16 cellular contexts compared by ENCODE assay signal in the genomic region with DNA sequence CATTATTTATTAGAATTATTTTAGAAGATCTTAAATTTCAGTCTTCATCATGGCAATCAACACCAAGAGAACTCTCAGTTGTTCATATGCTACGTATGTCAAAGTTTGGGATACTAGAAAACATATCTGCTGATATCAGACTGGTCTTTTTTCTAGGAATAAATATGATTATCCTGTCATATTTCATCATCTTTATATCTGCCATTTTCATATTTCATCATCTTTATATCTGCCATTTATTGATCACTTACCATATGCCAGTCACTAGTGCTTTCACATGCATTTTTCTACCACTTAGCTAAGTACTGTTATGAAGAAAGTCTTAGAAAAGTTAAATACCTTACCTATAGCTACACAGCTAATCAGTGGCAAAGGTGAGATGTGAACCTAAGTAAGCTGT. TPM values are rescaled to one million over a fixed set of nuclear protein-coding genes. Genes with fewer than 3 reads are reported as not detected.
DNase-seq lines count a peak whose midpoint lies in the region; ATAC-seq, FAIRE-seq and TF ChIP-seq lines count a peak whose summit lies in the region.
"Had no signal": no experiment of that assay in that cellular context is flagged by ENCODE, and none has a peak within 500 bp of the region (broad histone marks: within the 10 kb centered on the region; RNA-seq: fewer than 3 reads in every experiment).

No MANE protein-coding gene starts in this region.

- H3K27ac Mint-ChIP-seq in memory B cell, result peak overlapping the region; percentile 12
- H3K27ac Mint-ChIP-seq: neural progenitor cell had no signal

- H3K4me3 Mint-ChIP-seq in memory B cell, result no peak overlapping the region
- H3K4me3 Mint-ChIP-seq: neural progenitor cell had no signal

- no peaks in the 10 kb centered on the region for H3K9me2 ChIP-seq in SK-N-SH
- no peaks in the 10 kb centered on the region for H3K9me2 ChIP-seq in DOHH2 (replicated peaks; ENCODE audit: control insufficient read depth, low read length)

- H3K27me3 Mint-ChIP-seq in memory B cell, result no peaks in the 10 kb centered on the region

- FAIRE-seq in K562 (lab: Jason Lieb, UNC), result no peak
- FAIRE-seq in D721Med (lab: Jason Lieb, UNC), result no peak

- H3K4me2 ChIP-seq in SK-N-SH, result peak overlapping the region; percentile 76; the same call in 1 of the 2 replicates
- H3K4me2 ChIP-seq in DOHH2 (ENCODE audit: low read length), result 0 out of 2 replicates have a peak overlapping the region, but pooled peaks have one; percentile 15
- H3K4me2 ChIP-seq in K562 (ENCODE audit: insufficient read depth, low read length), result peak overlapping the region; percentile 65; the same call in 1 of the 2 replicates
- H3K4me2 ChIP-seq: neural progenitor cell had no signal

- H4K20me1 ChIP-seq in SK-N-SH (ENCODE audit: insufficient read depth) (no peaks in the 10 kb centered on the region; the same call in 1 of the 2 replicates), DOHH2 (ENCODE audit: control insufficient read depth, insufficient read depth, low read depth, low read length) (no peaks in the 10 kb centered on the region), K562 (replicated peaks; ENCODE audit: control insufficient read depth, insufficient read depth, low read length) (no peaks in the 10 kb centered on the region)

- TF ChIP-seq EP300 in SK-N-SH (IDR thresholded peaks at IDR 0.05; ENCODE audit: borderline replicate concordance in 1 of 2, low read depth in 1 of 2, low read length in 1 of 2), result no peak
- TF ChIP-seq EP300 in K562 (IDR thresholded peaks at IDR 0.05; ENCODE audit: low read length), result no peak

- TF ChIP-seq CTCF in SK-N-SH (IDR thresholded peaks at IDR 0.05) (no peak), DOHH2 (IDR thresholded peaks at IDR 0.05; ENCODE audit: low read depth, low read length, poor library complexity, severe bottlenecking) (no peak), K562 (IDR thresholded peaks at IDR 0.05 in 2 of 3, conservative IDR thresholded peaks at IDR 0.05 in 1 of 3; ENCODE audit: insufficient read depth in 2 of 3, low read depth in 1 of 3, low read length in 3 of 3) (no peak), D721Med (IDR thresholded peaks at IDR 0.05; ENCODE audit: insufficient read depth, missing control alignments) (no peak)

- H3K4me1 ChIP-seq in SK-N-SH (ENCODE audit: control insufficient read depth in 1 of 2, insufficient read depth in 2 of 2, low read depth in 1 of 2, low read length in 1 of 2) (peaks cover 6 to 30% of the 10 kb centered on the region in 2 experiments; a peak in 2 of 4 replicates), DOHH2 (ENCODE audit: control insufficient read depth, low read length) (peaks cover 37% of the 10 kb centered on the region), K562 (replicated peaks in 1 of 2; ENCODE audit: control insufficient read depth in 2 of 2, insufficient read depth in 2 of 2, low read length in 2 of 2) (peaks cover 4 to 10% of the 10 kb centered on the region in 2 experiments; a peak in 3 of 5 replicates)
- H3K4me1 ChIP-seq: BE2C had no signal

- DNase-seq in SK-N-SH (no peak), K562 (ENCODE audit: extremely low read depth in 1 of 4, low spot score in 3 of 4) (no peak), memory B cell (ENCODE audit: low spot score in 2 of 2) (no peak), D721Med (ENCODE audit: insufficient read length, low spot score) (no peak)
- DNase-seq: activated CD4-positive, alpha-beta T cell treated with anti-CD3 and anti-CD28 coated beads for 4 hours; BE2C; effector CD8-positive, alpha-beta T cell; NCI-H146; Peyer's patch had no signal

- H3K36me3 ChIP-seq in SK-N-SH (replicated peaks in 1 of 2; ENCODE audit: control insufficient read depth in 1 of 2, insufficient read depth in 2 of 2, low read length in 1 of 2) (peaks cover 0 to 2% of the 10 kb centered on the region in 2 experiments), DOHH2 (ENCODE audit: control insufficient read depth, low read length) (peaks cover 2% of the 10 kb centered on the region; the same call in 1 of the 2 replicates), K562 (ENCODE audit: control insufficient read depth, insufficient read depth, low read length) (peaks cover 6% of the 10 kb centered on the region; the same call in 1 of the 3 replicates)
- H3K36me3 ChIP-seq: BE2C, neural progenitor cell, Peyer's patch, thoracic aorta had no signal

- ATAC-seq in SK-N-SH treated with all-trans-retinoic acid at 6 μM for 48 hours (no peak), K562 (no peak), memory B cell (ENCODE audit: low read depth) (no peak), HG03378 (IDR thresholded peaks at IDR 0.05; ENCODE audit: unreplicated experiment) (no peak), HG03025 (IDR thresholded peaks at IDR 0.05; ENCODE audit: low FRiP score, unreplicated experiment) (no peak)

- no peaks in the 10 kb centered on the region for H3K9me1 ChIP-seq in K562 (ENCODE audit: control insufficient read depth, insufficient read depth, low read length)

- CTCF ChIA-PET in SK-N-SH (lab: Yijun Ruan, JAX) (interaction anchor here (4.5 kb wide), 1 partner anchor 17 kb away, joined by 20 read pairs; no protein-coding TSS in a partner anchor), K562 (lab: Yijun Ruan, JAX; ENCODE audit: low intra/inter-chr PET ratio) (no interaction called here)

- H2AFZ ChIP-seq in SK-N-SH (ENCODE audit: low read depth) (no peak overlapping the region), K562 (ENCODE audit: low read depth, low read length) (no peak overlapping the region)
- H2AFZ ChIP-seq: neural progenitor cell had no signal

- in situ Hi-C loops in K562 (cut with MboI), result no loop called here

- H3K27ac ChIP-seq in SK-N-SH (ENCODE audit: low read depth in 2 of 2, low read length in 1 of 2) (no peak overlapping the region), DOHH2 (ENCODE audit: low read depth, low read length) (no peak overlapping the region), K562 (ENCODE audit: extremely low read depth, low read depth, low read length) (no peak overlapping the region)
- H3K27ac ChIP-seq: 22Rv1, neural progenitor cell, Peyer's patch, thoracic aorta had no signal

- H3K9me3 Mint-ChIP-seq in memory B cell, result no peaks in the 10 kb centered on the region

- BruUV-seq in K562 (replicated peaks; lab: Mats Ljungman, UMichigan), result no TSS peak

- peaks cover 21% of the 10 kb centered on the region for H3K4me1 Mint-ChIP-seq in memory B cell

- POLR2A ChIA-PET in SK-N-SH (lab: Yijun Ruan, JAX) (no interaction called here), K562 (lab: Yijun Ruan, JAX) (no interaction called here)

- H3K4me3 ChIP-seq in SK-N-SH (ENCODE audit: low read depth in 2 of 2, low read length in 1 of 2) (no peak overlapping the region), DOHH2 (ENCODE audit: low read length) (no peak overlapping the region), K562 (no peak overlapping the region)
- H3K4me3 ChIP-seq: neural progenitor cell, Peyer's patch, thoracic aorta had no signal

- H3K79me2 ChIP-seq in SK-N-SH (ENCODE audit: insufficient read depth), result peaks cover 82% of the 10 kb centered on the region
- H3K79me2 ChIP-seq in DOHH2 (ENCODE audit: control insufficient read depth, low read length), result peaks cover 63% of the 10 kb centered on the region
- peaks cover 87% of the 10 kb centered on the region for H3K79me2 ChIP-seq in K562 (ENCODE audit: control insufficient read depth, insufficient read depth, low read length)

- TF ChIP-seq POLR2A in K562 (conservative IDR thresholded peaks at IDR 0.05), result no peak

- H3K9me3 ChIP-seq in SK-N-SH, result no peaks in the 10 kb centered on the region
- H3K9me3 ChIP-seq in DOHH2 (ENCODE audit: control insufficient read depth, insufficient read depth, low read length), result no peaks in the 10 kb centered on the region
- H3K9me3 ChIP-seq in K562 (replicated peaks; ENCODE audit: control insufficient read depth, insufficient read depth, low read depth, low read length), result no peaks in the 10 kb centered on the region
- H3K9me3 ChIP-seq: BE2C, Peyer's patch, thoracic aorta had no signal

- intact Hi-C loops in K562 (cut with micrococcal nuclease), result no loop called here

- no peak for TF ChIP-seq RAD21 in SK-N-SH (IDR thresholded peaks at IDR 0.05; ENCODE audit: low read length)
- TF ChIP-seq RAD21 in K562 (CRISPR knock-in tag; conservative IDR thresholded peaks at IDR 0.05 in 1 of 2, IDR thresholded peaks at IDR 0.05 in 1 of 2), result no peak

- H3F3A ChIP-seq in SK-N-SH (replicated peaks; ENCODE audit: insufficient read depth) (peaks cover 4% of the 10 kb centered on the region), DOHH2 (ENCODE audit: control insufficient read depth, insufficient read depth) (0 out of 2 replicates have a peak, but pooled peaks cover 2% of the 10 kb centered on the region)

- WGBS in SK-N-SH (ENCODE audit: low lambda C conversion rate), result 96% methylated on average over 1 of the region's 1 CpG
- 93% methylated on average over 1 of the region's 1 CpG for WGBS in K562 (ENCODE audit: insufficient coverage, low coverage, missing lambda C conversion rate)

- H3K9ac ChIP-seq in SK-N-SH, result no peak overlapping the region
- 0 out of 4 replicates have a peak overlapping the region, but pooled peaks of 1 of the 2 experiments have one; percentile 5 for H3K9ac ChIP-seq in K562 (ENCODE audit: insufficient read depth in 1 of 2, low read depth in 2 of 2, low read length in 2 of 2)
- H3K9ac ChIP-seq: neural progenitor cell had no signal

- no peaks in the 10 kb centered on the region for H3K27me3 ChIP-seq in SK-N-SH (ENCODE audit: insufficient read depth)
- no peaks in the 10 kb centered on the region for H3K27me3 ChIP-seq in DOHH2 (ENCODE audit: control insufficient read depth, low read length)
- no peaks in the 10 kb centered on the region for H3K27me3 ChIP-seq in K562 (ENCODE audit: control insufficient read depth in 2 of 2, insufficient read depth in 2 of 2, low read length in 2 of 2)
- H3K27me3 ChIP-seq: BE2C, neural progenitor cell, Peyer's patch had no signal

- peaks cover 3% of the 10 kb centered on the region for H3K36me3 Mint-ChIP-seq in memory B cell

RNA-seq across cellular contexts. Expression of gene ZCWPW2, which starts 2.8 kb away (rescaled TPM):
- polyA plus RNA-seq in SK-N-SH (2012; rRNA removed) (0.13 and 0.15 TPM in 2 replicates), K562 (2011; rRNA removed) (0.24 and 0.60 TPM in 2 replicates), K562 (2014; fragmentation: Illumina TruSeq; extraction: Trizol) (0.10 TPM in 2 replicates), K562 (2014; fragmentation: Nextera tagmentation; extraction: Ambion mirVana) (under 1 TPM; 0.62 to 0.73 TPM), K562 (2014; rRNA removed) (0.15 and 0.40 TPM in 2 replicates)
- 0.28 and 0.40 TPM in 2 replicates for polyA plus RNA-seq in SK-N-SH (2012; cell fraction: cytosol; rRNA removed)
- 0.11 and 0.12 TPM in 2 replicates for polyA plus RNA-seq in SK-N-SH (2012; cell fraction: nucleus; rRNA removed)
- 0.72 and 2.2 TPM in 2 replicates for total RNA-seq in K562 (2011; cell fraction: chromatin; rRNA removed; ENCODE audit: low replicate concordance)
- 0.53 TPM in 1 of 2 replicates, not detected in the other for total RNA-seq in K562 (2011; cell fraction: nucleolus; rRNA removed)
- 0.92 TPM in 1 of 2 replicates, not detected in the other for total RNA-seq in K562 (2011; cell fraction: nucleoplasm; rRNA removed)
- total RNA-seq in K562 (2014; rRNA removed) (0.24 and 0.77 TPM in 2 replicates), K562 (2014; rRNA removed; fragmentation: Illumina TruSeq; extraction: Trizol) (0.13 and 0.44 TPM in 2 replicates), K562 (2015; rRNA removed; fragmentation: Illumina TruSeq; extraction: Trizol) (0.22 and 0.41 TPM in 2 replicates), K562 (2021) (0.47 and 0.60 TPM in 2 replicates)
- 0.10 TPM in 1 of 2 replicates, not detected in the other for polyA plus RNA-seq in K562 (2011; cell fraction: cytosol; rRNA removed)
- polyA plus RNA-seq in K562 (2011; cell fraction: nucleus; rRNA removed), result 0.44 TPM in 1 of 2 replicates, not detected in the other
- polyA plus RNA-seq in K562 (2012), result 0.24 and 0.35 TPM in 2 replicates
- polyA minus RNA-seq in K562 (2011; rRNA and poly(A)+ RNA removed), result 0.46 and 0.96 TPM in 2 replicates
- not detected in 2 replicates for polyA minus RNA-seq in K562 (2011; cell fraction: cytosol; rRNA and poly(A)+ RNA removed)
- 1.1 TPM in 1 of 2 replicates, not detected in the other for polyA minus RNA-seq in K562 (2011; cell fraction: nucleus; rRNA and poly(A)+ RNA removed)
- total RNA-seq: Peyer's patch had no signal

RNA-seq across cellular contexts. Expression of gene AZI2, which starts 2.9 kb away (rescaled TPM):
- polyA plus RNA-seq in SK-N-SH (2012; rRNA removed) (27.3 and 32.7 TPM in 2 replicates), K562 (2011; rRNA removed) (87.2 and 96.3 TPM in 2 replicates), K562 (2014; fragmentation: Illumina TruSeq; extraction: Trizol) (78.7 and 89.9 TPM in 2 replicates), K562 (2014; fragmentation: Nextera tagmentation; extraction: Ambion mirVana) (10 to 100 TPM; 72.0 to 90.2 TPM), K562 (2014; rRNA removed) (43.6 and 46.9 TPM in 2 replicates)
- polyA plus RNA-seq in SK-N-SH (2012; cell fraction: cytosol; rRNA removed), result 38.9 and 50.7 TPM in 2 replicates
- 12.3 and 46.2 TPM in 2 replicates for polyA plus RNA-seq in SK-N-SH (2012; cell fraction: nucleus; rRNA removed)
- 22.6 and 96.7 TPM in 2 replicates for total RNA-seq in K562 (2011; cell fraction: chromatin; rRNA removed; ENCODE audit: low replicate concordance)
- total RNA-seq in K562 (2011; cell fraction: nucleolus; rRNA removed), result 13.2 and 20.0 TPM in 2 replicates
- total RNA-seq in K562 (2011; cell fraction: nucleoplasm; rRNA removed), result 41.9 and 68.2 TPM in 2 replicates
- total RNA-seq in K562 (2014; rRNA removed) (28.5 and 35.5 TPM in 2 replicates), K562 (2014; rRNA removed; fragmentation: Illumina TruSeq; extraction: Trizol) (70.2 and 77.3 TPM in 2 replicates), K562 (2015; rRNA removed; fragmentation: Illumina TruSeq; extraction: Trizol) (62.1 and 63.8 TPM in 2 replicates), K562 (2021) (54.9 and 61.5 TPM in 2 replicates)
- polyA plus RNA-seq in K562 (2011; cell fraction: cytosol; rRNA removed), result 18.7 and 33.0 TPM in 2 replicates
- 65.7 and 132 TPM in 2 replicates for polyA plus RNA-seq in K562 (2011; cell fraction: nucleus; rRNA removed)
- polyA plus RNA-seq in K562 (2012), result 62.8 and 91.2 TPM in 2 replicates
- 73.3 and 93.8 TPM in 2 replicates for polyA minus RNA-seq in K562 (2011; rRNA and poly(A)+ RNA removed)
- polyA minus RNA-seq in K562 (2011; cell fraction: cytosol; rRNA and poly(A)+ RNA removed), result 26.6 and 33.4 TPM in 2 replicates
- polyA minus RNA-seq in K562 (2011; cell fraction: nucleus; rRNA and poly(A)+ RNA removed), result 59.8 and 112 TPM in 2 replicates

Comparison
In these comparisons a context has a peak if more than half of its experiments do, and no peak if none do; other contexts are left out.
1. H3K4me2 ChIP-seq: peak in every context shown above with its lines; median percentile 76 in SK-N-SH; 65 in K562; 15 in DOHH2.